Comparison of ENCODE assay signal across 17 cellular contexts in the genomic region with DNA sequence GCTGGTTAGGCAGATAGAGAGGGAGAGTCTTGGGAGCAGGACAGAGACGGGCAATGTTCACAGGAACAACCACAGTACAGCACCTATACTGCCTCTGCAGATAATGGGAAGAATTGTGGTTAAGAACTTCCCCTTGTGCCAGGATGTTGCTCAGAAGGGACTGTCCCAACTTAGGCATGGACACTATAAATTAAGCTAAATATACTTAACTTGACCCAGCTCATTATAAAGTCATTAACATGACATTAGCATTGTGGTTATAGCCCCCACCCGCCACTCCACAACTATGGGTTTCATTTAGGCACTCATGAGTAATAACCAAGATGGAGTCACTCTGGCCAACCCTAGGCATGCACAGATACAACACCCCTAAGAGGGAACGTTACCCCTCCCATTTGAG.
A peak's percentile ranks its signal among the peaks of the same experiment; 100 is the strongest.
DNase-seq lines count a peak whose midpoint lies in the region; ATAC-seq and TF ChIP-seq lines count a peak whose summit lies in the region.
"Had no signal": no experiment of that assay in that cellular context is flagged by ENCODE, and none has a peak within 500 bp of the region (broad histone marks: within the 10 kb centered on the region; RNA-seq: fewer than 3 reads in every experiment).

No MANE protein-coding gene starts in this region.

- no peak overlapping the region for H3K27ac Mint-ChIP-seq in stimulated activated memory B cell treated with anti-CD40 and anti-IgM and Interleukin-4, amounts not matched to agents 10 μg/mL and 1 μg/mL and 100 μg/mL, for 72 hours

- H3K27me3 Mint-ChIP-seq in stimulated activated memory B cell treated with anti-CD40 and anti-IgM and Interleukin-4, amounts not matched to agents 10 μg/mL and 1 μg/mL and 100 μg/mL, for 72 hours, result no peaks in the 10 kb centered on the region

- ATAC-seq in HG02610 (IDR thresholded peaks at IDR 0.05; ENCODE audit: unreplicated experiment) (peak; percentile 68), HG03571 (IDR thresholded peaks at IDR 0.05; ENCODE audit: unreplicated experiment) (no peak)
- peak; percentile 48 for ATAC-seq in stimulated activated memory B cell treated with anti-CD40 and anti-IgM and Interleukin-4, amounts not matched to agents 10 μg/mL and 1 μg/mL and 100 μg/mL, for 72 hours

- no peak for TF ChIP-seq CTCF in NB4 (IDR thresholded peaks at IDR 0.05; ENCODE audit: low read depth, low read length)

- TF ChIP-seq POLR2A in NB4 (IDR thresholded peaks at IDR 0.05; ENCODE audit: extremely low read depth, insufficient read length), result no peak

- H3K36me3 Mint-ChIP-seq in stimulated activated memory B cell treated with anti-CD40 and anti-IgM and Interleukin-4, amounts not matched to agents 10 μg/mL and 1 μg/mL and 100 μg/mL, for 72 hours, result no peaks in the 10 kb centered on the region
- H3K36me3 Mint-ChIP-seq: CD14-positive monocyte had no signal

- peaks cover 9% of the 10 kb centered on the region for H3K9me3 Mint-ChIP-seq in stimulated activated memory B cell treated with anti-CD40 and anti-IgM and Interleukin-4, amounts not matched to agents 10 μg/mL and 1 μg/mL and 100 μg/mL, for 72 hours

- no peaks in the 10 kb centered on the region for H3K4me1 Mint-ChIP-seq in stimulated activated memory B cell treated with anti-CD40 and anti-IgM and Interleukin-4, amounts not matched to agents 10 μg/mL and 1 μg/mL and 100 μg/mL, for 72 hours
- H3K4me1 Mint-ChIP-seq: CD14-positive monocyte had no signal

- peak; percentile 32 for DNase-seq in SKM-1 treated with dmso at 0.1 percent for 144 hours (lab: John Stamatoyannopoulos, UW; ENCODE audit: unreplicated experiment)
- DNase-seq in SKM-1 (lab: John Stamatoyannopoulos, UW; ENCODE audit: unreplicated experiment), result no peak
- peak; percentile 31 for DNase-seq in NB4 (ENCODE audit: low read depth)
- no peak for DNase-seq in NCI-H1092 (lab: John Stamatoyannopoulos, UW)
- DNase-seq: GOT3, HCEC 1CT, IMR-90, NCI-H1105, NCI-H2029 treated with DMSO at 0.1 percent for 48 hours, NCI-H2171, NCI-H345, SHP77 treated with DMSO at 0.1 percent for 48 hours had no signal

- H3K4me3 Mint-ChIP-seq in stimulated activated memory B cell treated with anti-CD40 and anti-IgM and Interleukin-4, amounts not matched to agents 10 μg/mL and 1 μg/mL and 100 μg/mL, for 72 hours, result no peak overlapping the region
- H3K4me3 Mint-ChIP-seq: CD14-positive monocyte had no signal

- no peak overlapping the region for H3K4me3 ChIP-seq in NB4 (ENCODE audit: low read depth, low read length)
- H3K4me3 ChIP-seq: SK-N-MC had no signal

Comparison
In these comparisons a context has a peak if more than half of its experiments do, and no peak if none do; other contexts are left out.
1. DNase-seq: peak in SKM-1 treated with dmso at 0.1 percent for 144 hours (single experiment) and NB4 (single experiment); none in SKM-1 (single experiment) and NCI-H1092 (single experiment).